In genomic region chr2:237413293-237414055, GRCh38 we compare ENCODE assay signal across 12 cellular contexts. TPM values are rescaled to one million over a fixed set of nuclear protein-coding genes. Genes with fewer than 3 reads are reported as not detected.
DNase-seq lines count a peak whose midpoint lies in the region; ATAC-seq and TF ChIP-seq lines count a peak whose summit lies in the region.
"Had no signal": no experiment of that assay in that cellular context is flagged by ENCODE, and none has a peak within 500 bp of the region (broad histone marks: within the 10 kb centered on the region; RNA-seq: fewer than 3 reads in every experiment).

No MANE protein-coding gene starts in this region.

- H3K4me3 ChIP-seq in SK-N-SH (ENCODE audit: low read depth in 2 of 2, low read length in 1 of 2) = peak overlapping the region in 1 of 2 experiments; percentile 39; a peak in 1 of 4 replicates
- H3K4me3 ChIP-seq in foreskin fibroblast (ENCODE audit: low read depth in 1 of 2, low read length in 2 of 2) = peak overlapping the region; percentile 96 to 99
- peak overlapping the region; percentile 55 for H3K4me3 ChIP-seq in ovary
- peak overlapping the region; percentile 61 to 75 for H3K4me3 ChIP-seq in uterus

- no peak for TF ChIP-seq POLR2A in ovary (IDR thresholded peaks at IDR 0.05)
- TF ChIP-seq POLR2A in uterus (IDR thresholded peaks at IDR 0.05) = no peak

- intact Hi-C loops in ovary (cut with DNase I) = loop anchor here (2.0 to 10.0 kb wide), 10 partner anchors 61 to 321 kb away; no protein-coding TSS in a partner anchor
- intact Hi-C loops in uterus (cut with DNase I; ENCODE audit: low total_unique reads) = no loop called here

- peak overlapping the region; percentile 12; the same call in 1 of the 2 replicates for H3K9ac ChIP-seq in SK-N-SH

- CTCF ChIA-PET in SK-N-SH (lab: Yijun Ruan, JAX) = interaction anchor here (0.8 to 6.8 kb wide), 3 partner anchors 9 to 62 kb away, joined by 3 to 57 read pairs (median 16); no protein-coding TSS in a partner anchor

- no peaks in the 10 kb centered on the region for H3K9me2 ChIP-seq in SK-N-SH

- TF ChIP-seq CTCF in SK-N-SH (IDR thresholded peaks at IDR 0.05) = no peak
- TF ChIP-seq CTCF in foreskin fibroblast (IDR thresholded peaks at IDR 0.05; ENCODE audit: low read depth, low read length) = no peak
- no peak for TF ChIP-seq CTCF in ovary (IDR thresholded peaks at IDR 0.05)
- no peak for TF ChIP-seq CTCF in uterus (IDR thresholded peaks at IDR 0.05)

- peaks cover 40% of the 10 kb centered on the region for H3K79me2 ChIP-seq in SK-N-SH (ENCODE audit: insufficient read depth)

- H3K9me3 ChIP-seq in SK-N-SH = no peaks in the 10 kb centered on the region
- no peaks in the 10 kb centered on the region for H3K9me3 ChIP-seq in ovary
- no peaks in the 10 kb centered on the region for H3K9me3 ChIP-seq in uterus

- H3F3A ChIP-seq in SK-N-SH (replicated peaks; ENCODE audit: insufficient read depth) = peaks cover 7% of the 10 kb centered on the region

- H2AFZ ChIP-seq in SK-N-SH (ENCODE audit: low read depth) = no peak overlapping the region

- H3K27me3 ChIP-seq in SK-N-SH (ENCODE audit: insufficient read depth) = no peaks in the 10 kb centered on the region
- H3K27me3 ChIP-seq in ovary = no peaks in the 10 kb centered on the region
- no peaks in the 10 kb centered on the region for H3K27me3 ChIP-seq in uterus

- TF ChIP-seq RAD21 in SK-N-SH (IDR thresholded peaks at IDR 0.05; ENCODE audit: low read length) = no peak

- no peaks in the 10 kb centered on the region for H4K20me1 ChIP-seq in SK-N-SH (ENCODE audit: insufficient read depth)

- DNase-seq in SK-N-SH (no peak), foreskin fibroblast (peak in 1 of 2 donors; percentile 63), ovary (peak in 4 of 5 donors; percentile 38 to 64 (median 48)), uterus (peak in 1 of 2 donors; percentile 52)
- no peak for DNase-seq in stimulated activated CD8-positive, alpha-beta memory T cell treated with anti-CD3 and anti-CD28 coated beads, Interleukin-4, amount 100 ng/mL, for 48 hours
- DNase-seq: immature natural killer cell, nucleus accumbens had no signal

- H3K4me1 ChIP-seq in SK-N-SH (ENCODE audit: control insufficient read depth in 1 of 2, insufficient read depth in 2 of 2, low read depth in 1 of 2, low read length in 1 of 2) = peaks cover 0 to 5% of the 10 kb centered on the region in 2 experiments; a peak in 1 of 4 replicates
- H3K4me1 ChIP-seq in ovary (ENCODE audit: insufficient read depth) = peaks cover 5% of the 10 kb centered on the region
- H3K4me1 ChIP-seq in uterus = no peaks in the 10 kb centered on the region

- H3K36me3 ChIP-seq in SK-N-SH (replicated peaks in 1 of 2; ENCODE audit: control insufficient read depth in 1 of 2, insufficient read depth in 2 of 2, low read length in 1 of 2) (no peaks in the 10 kb centered on the region), ovary (no peaks in the 10 kb centered on the region), uterus (no peaks in the 10 kb centered on the region)

- ATAC-seq in SK-N-SH treated with all-trans-retinoic acid at 6 μM for 48 hours (no peak), HG03135 (IDR thresholded peaks at IDR 0.05; ENCODE audit: unreplicated experiment) (no peak), GM18520 (IDR thresholded peaks at IDR 0.05; ENCODE audit: unreplicated experiment) (no peak)
- ATAC-seq: activated naive CD4-positive, alpha-beta T cell treated with anti-CD3 and anti-CD28 coated beads, Interleukin-2, amount 50 U/mL, for 72 hours had no signal

- POLR2A ChIA-PET in SK-N-SH (lab: Yijun Ruan, JAX) = no interaction called here

- H3K27ac ChIP-seq in SK-N-SH (ENCODE audit: low read depth in 2 of 2, low read length in 1 of 2) (peak overlapping the region in 1 of 2 experiments; percentile 6; a peak in 1 of 4 replicates), ovary (peak overlapping the region; percentile 88), uterus (peak overlapping the region; percentile 94 to 97)
- H3K27ac ChIP-seq: 22Rv1 had no signal

- peak overlapping the region; percentile 53; the same call in 1 of the 2 replicates for H3K4me2 ChIP-seq in SK-N-SH

- TF ChIP-seq EP300 in SK-N-SH (IDR thresholded peaks at IDR 0.05; ENCODE audit: borderline replicate concordance in 1 of 2, low read depth in 1 of 2, low read length in 1 of 2) (no peak), ovary (IDR thresholded peaks at IDR 0.05) (no peak)

- WGBS in SK-N-SH (ENCODE audit: low lambda C conversion rate) = 96% methylated on average over 25 of the region's 25 CpGs
- WGBS in ovary, 3 donors = 4 to 10% (median 7%) methylated on average over 25 of the region's 25 CpGs

TF ChIP-seq in SK-N-SH, 30 proteins besides CTCF, POLR2A, EP300 and RAD21 (continues in another document):
- TF ChIP-seq USF2 (IDR thresholded peaks at IDR 0.05; ENCODE audit: borderline replicate concordance, low read depth, low read length) (no peak), EZH2phosphoT487 (IDR thresholded peaks at IDR 0.05; ENCODE audit: borderline replicate concordance, low read depth) (no peak), GABPA (IDR thresholded peaks at IDR 0.05; ENCODE audit: low read depth) (no peak), POLR2AphosphoS5 (IDR thresholded peaks at IDR 0.05; ENCODE audit: low read depth, low read length) (no peak), CHD2 (IDR thresholded peaks at IDR 0.05; ENCODE audit: low read length, partially characterized antibody) (no peak), GATA2 (CRISPR knock-in tag; IDR thresholded peaks at IDR 0.05) (no peak), MAX (IDR thresholded peaks at IDR 0.05; ENCODE audit: low read depth) (no peak)

TF ChIP-seq in SK-N-SH treated with all-trans-retinoic acid at 6 μM for 48 hours, 23 proteins besides CTCF, POLR2A, EP300 and RAD21:
- no peak for TF ChIP-seq ZC3H10 (CRISPR knock-in tag; IDR thresholded peaks at IDR 0.05)
- no peak for TF ChIP-seq ZFP3 (CRISPR knock-in tag; IDR thresholded peaks at IDR 0.05)
- TF ChIP-seq RARB (CRISPR knock-in tag; IDR thresholded peaks at IDR 0.05) = no peak
- no peak for TF ChIP-seq ZNF8 (CRISPR knock-in tag; IDR thresholded peaks at IDR 0.05)
- TF ChIP-seq CREB5 (CRISPR knock-in tag; IDR thresholded peaks at IDR 0.05; ENCODE audit: low read depth) = no peak
- TF ChIP-seq ARNTL (CRISPR knock-in tag; IDR thresholded peaks at IDR 0.05; ENCODE audit: borderline replicate concordance, low read depth) = no peak
TF ChIP-seq in SK-N-SH treated with all-trans-retinoic acid at 6 μM for 48 hours: peak in this region for 0.

RNA-seq across cellular contexts. Expression of gene COL6A3, which starts 0.5 kb away (rescaled TPM):
- polyA plus RNA-seq in SK-N-SH (2012; rRNA removed) = 10.7 and 18.5 TPM in 2 replicates
- 9.2 and 11.4 TPM in 2 replicates for polyA plus RNA-seq in SK-N-SH (2012; cell fraction: cytosol; rRNA removed)
- polyA plus RNA-seq in SK-N-SH (2012; cell fraction: nucleus; rRNA removed) = 16.1 and 17.7 TPM in 2 replicates
- total RNA-seq in ovary = 100 to 1,000 TPM; 113 to 520 (median 431) TPM
- polyA plus RNA-seq in ovary = 100 to 1,000 TPM; 105 to 356 TPM
- total RNA-seq in uterus = 1,000 to 10,000 TPM in 1 of 4 donors, 100 to 1,000 TPM in 3; 164 to 1,719 (median 447) TPM

Comparison
In these comparisons a context has a peak if more than half of its experiments do, and no peak if none do; other contexts are left out.
1. DNase-seq: peak in ovary (4 of 5); none in SK-N-SH (single experiment) and stimulated activated CD8-positive, alpha-beta memory T cell treated with anti-CD3 and anti-CD28 coated beads, Interleukin-4, amount 100 ng/mL, for 48 hours (single experiment).